ENCODE assay signal across 8 cellular contexts in genomic region chr15:33194237-33194636, GRCh38. TPM values are rescaled to one million over a fixed set of nuclear protein-coding genes. Genes with fewer than 3 reads are reported as not detected.
DNase-seq lines count a peak whose midpoint lies in the region; ATAC-seq and TF ChIP-seq lines count a peak whose summit lies in the region.

No MANE protein-coding gene starts in this region.

- no peak overlapping the region for H4K91ac ChIP-seq in trophoblast cell (ENCODE audit: low read depth, low read length)

- no CpG with 5 or more reads among the region's 17 CpGs for WGBS in trophoblast cell (ENCODE audit: extremely low coverage, insufficient coverage, insufficient read length)

- no peak overlapping the region for H4K8ac ChIP-seq in trophoblast cell (ENCODE audit: low read depth, low read length)

- no peak overlapping the region for H4K12ac ChIP-seq in trophoblast cell (ENCODE audit: low read depth, low read length)

- no peaks in the 10 kb centered on the region for H3K4me1 Mint-ChIP-seq in Calu3 (ENCODE audit: low read depth, unreplicated experiment)

- H3K4me2 ChIP-seq in trophoblast cell (ENCODE audit: low read length): peak overlapping the region; percentile 90

- DNase-seq in Calu3 (no peak), Peyer's patch (peak in 1 of 3 donors; percentile 48), epithelial cell of proximal tubule (ENCODE audit: low read depth) (no peak), trophoblast cell (peak in 1 of 2 donors; percentile 10), LoVo (ENCODE audit: low spot score) (no peak)

- peaks cover 10% of the 10 kb centered on the region for H3K36me3 Mint-ChIP-seq in Calu3 (ENCODE audit: insufficient read depth, unreplicated experiment)

- H2AFZ ChIP-seq in trophoblast cell (ENCODE audit: insufficient read depth, low read length, poor library complexity): no peak overlapping the region

- H3K4me1 ChIP-seq in Peyer's patch (peaks cover 0 to 9% (median 0%) of the 10 kb centered on the region in 4 donors), trophoblast cell (ENCODE audit: control insufficient read depth in 1 of 2, insufficient read depth in 2 of 2, low read length in 2 of 2) (peaks cover 0 to 7% of the 10 kb centered on the region in 2 experiments)

- no peak overlapping the region for H3K27ac Mint-ChIP-seq in Calu3 (ENCODE audit: unreplicated experiment)

- ATAC-seq in GM21526 (IDR thresholded peaks at IDR 0.05; ENCODE audit: low FRiP score, unreplicated experiment): no peak
- no peak for ATAC-seq in GM19023 (IDR thresholded peaks at IDR 0.05; ENCODE audit: unreplicated experiment)
- ATAC-seq in HG03432 (IDR thresholded peaks at IDR 0.05; ENCODE audit: unreplicated experiment): no peak

- no peak overlapping the region for H2BK120ac ChIP-seq in trophoblast cell (ENCODE audit: insufficient read depth, low read length, poor library complexity)

- H3K14ac ChIP-seq in trophoblast cell (ENCODE audit: low read length): no peak overlapping the region

- peak overlapping the region; percentile 33 to 60 (median 46) for H3K4me3 ChIP-seq in Peyer's patch
- H3K4me3 ChIP-seq in epithelial cell of proximal tubule (ENCODE audit: low read depth, low read length): peak overlapping the region; percentile 61
- peak overlapping the region; percentile 39 for H3K4me3 ChIP-seq in trophoblast cell (ENCODE audit: low read depth, low read length)

- H3K18ac ChIP-seq in trophoblast cell (ENCODE audit: low read length): no peak overlapping the region

- peak overlapping the region; percentile 65 for H3K4me3 Mint-ChIP-seq in Calu3 (ENCODE audit: low read depth, unreplicated experiment)

- H3K9ac ChIP-seq in trophoblast cell (ENCODE audit: low read length): no peak overlapping the region

- H2BK12ac ChIP-seq in trophoblast cell (ENCODE audit: low read length): no peak overlapping the region

- H2AK5ac ChIP-seq in trophoblast cell (ENCODE audit: low read length): no peak overlapping the region

- TF ChIP-seq CTCF in Calu3 (IDR thresholded peaks at IDR 0.05; ENCODE audit: unreplicated experiment) (no peak), Peyer's patch (IDR thresholded peaks at IDR 0.05) (no peak), epithelial cell of proximal tubule (conservative IDR thresholded peaks at IDR 0.05; ENCODE audit: low read depth, low read length) (no peak)

- no peak overlapping the region for H3K4ac ChIP-seq in trophoblast cell (ENCODE audit: low read depth, low read length)

- H3K27me3 Mint-ChIP-seq in Calu3 (ENCODE audit: unreplicated experiment): no peaks in the 10 kb centered on the region

- intact Hi-C loops in Calu3 (cut with micrococcal nuclease; ENCODE audit: unreplicated experiment): no loop called here

- H3K79me2 ChIP-seq in trophoblast cell (ENCODE audit: control insufficient read depth, insufficient read depth, low read length, poor library complexity): no peaks in the 10 kb centered on the region

- H3K79me1 ChIP-seq in trophoblast cell (ENCODE audit: low read length): peaks cover 11% of the 10 kb centered on the region

- H3K27me3 ChIP-seq in Peyer's patch (no peaks in the 10 kb centered on the region), trophoblast cell (ENCODE audit: insufficient read depth, low read length) (no peaks in the 10 kb centered on the region)

- H3K36me3 ChIP-seq in Peyer's patch (no peaks in the 10 kb centered on the region), trophoblast cell (ENCODE audit: control insufficient read depth in 1 of 2, insufficient read depth in 2 of 2, low read length in 2 of 2) (no peaks in the 10 kb centered on the region)

- no peak overlapping the region for H3K23ac ChIP-seq in trophoblast cell (ENCODE audit: low read length)

- H3K9me3 Mint-ChIP-seq in Calu3 (ENCODE audit: low read depth, unreplicated experiment): no peaks in the 10 kb centered on the region

- CTCF ChIA-PET in Calu3 (lab: Charles Lee): no interaction called here

- H3K9me3 ChIP-seq in Peyer's patch: no peaks in the 10 kb centered on the region
- no peaks in the 10 kb centered on the region for H3K9me3 ChIP-seq in trophoblast cell (ENCODE audit: insufficient read depth, low read depth, low read length)

- no peak for TF ChIP-seq POLR2A in Peyer's patch (IDR thresholded peaks at IDR 0.05)

- H2BK5ac ChIP-seq in trophoblast cell (ENCODE audit: low read depth, low read length, poor library complexity): no peak overlapping the region

- no peak overlapping the region for H3K27ac ChIP-seq in Peyer's patch
- no peak overlapping the region for H3K27ac ChIP-seq in trophoblast cell (ENCODE audit: low read depth, low read length)

- no TSS peak for BruUV-seq in Calu3 (replicated peaks; lab: Mats Ljungman, UMichigan)

RNA-seq across cellular contexts. Expression of gene FMN1, which starts 0.3 kb away (rescaled TPM):
- 5.5 and 7.1 TPM in 2 replicates for total RNA-seq in Calu3 (2022)
- total RNA-seq in Peyer's patch: 10 to 100 TPM; 15.4 to 57.8 (median 29.1) TPM
- 2.7 and 4.3 TPM in 2 replicates for total RNA-seq in epithelial cell of proximal tubule
- polyA plus RNA-seq in trophoblast cell (2013): 0.81 and 1.0 TPM in 2 replicates
